In the genomic region with DNA sequence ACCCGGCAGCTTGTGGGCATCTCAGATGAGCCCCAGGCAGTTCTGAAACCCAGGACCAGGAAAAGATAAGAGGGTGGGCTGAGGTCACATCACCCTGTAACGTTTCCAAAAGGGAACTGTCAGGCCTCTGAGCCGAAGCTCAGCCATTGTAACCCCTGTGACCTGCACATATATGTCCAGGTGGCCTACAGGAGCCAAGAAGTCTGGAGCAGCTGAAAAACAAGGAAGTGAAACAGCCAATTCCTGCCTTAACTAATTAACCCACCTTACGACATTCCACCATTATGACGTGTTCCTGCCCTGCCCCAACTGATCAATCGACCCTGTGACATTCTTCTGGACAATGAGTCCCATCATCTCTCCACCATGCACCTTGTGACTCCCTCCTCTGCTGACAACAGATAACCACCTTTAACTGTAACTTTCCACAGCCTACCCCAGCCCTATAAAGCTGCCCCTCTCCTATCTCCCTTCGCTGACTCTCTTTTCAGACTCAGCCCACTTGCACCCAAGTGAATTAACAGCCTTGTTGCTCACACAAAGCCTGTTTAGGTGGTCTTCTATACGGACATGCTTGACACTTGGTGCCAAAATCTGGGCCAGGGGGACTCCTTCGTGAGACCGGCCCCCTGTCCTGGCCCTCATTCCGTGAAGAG, we compare ENCODE assay signal across 2 cellular contexts.
TF ChIP-seq lines count a peak whose summit lies in the region.
"Not testable (repeated sequence)": the region's sequence is repeated elsewhere in the genome, so short reads cannot be mapped to it uniquely, and the experiment has no call there.

No MANE protein-coding gene starts in this region.

TF ChIP-seq in K562, 482 proteins besides CTCF, POLR2A, EP300 and RAD21 (continues in another document):
- TF ChIP-seq ZNF165 (CRISPR knock-in tag; IDR thresholded peaks at IDR 0.05; ENCODE audit: borderline replicate concordance) (peak; percentile 84; the same call in 1 of the 2 replicates), NR4A1 (tag; IDR thresholded peaks at IDR 0.05) (peak; percentile 95), POLR2H (tag; IDR thresholded peaks at IDR 0.05; ENCODE audit: low read depth) (peak; percentile 75; the same call in 1 of the 2 replicates), RHOXF2B (CRISPR knock-in tag; conservative IDR thresholded peaks at IDR 0.05) (0 out of 2 replicates have a peak, but pooled peaks have one; percentile 15), SIN3A (IDR thresholded peaks at IDR 0.05; ENCODE audit: borderline replicate concordance in 2 of 2, control insufficient read depth in 1 of 2, low read depth in 2 of 2, low read length in 2 of 2) (0 out of 4 replicates have a peak, but pooled peaks of 1 of the 2 experiments have one; percentile 44), YY1 (IDR thresholded peaks at IDR 0.05; ENCODE audit: borderline replicate concordance in 1 of 3, control insufficient read depth in 1 of 3, extremely low read depth in 1 of 3, insufficient read depth in 3 of 3, insufficient read length in 1 of 3, insufficient replicate concordance in 2 of 3, low read depth in 1 of 3, low read length in 2 of 3) (peak in 1 of 3 experiments; percentile 39), POLR2B (IDR thresholded peaks at IDR 0.05; ENCODE audit: low read depth, partially characterized antibody) (peak; percentile 90), PBX2 (tag; conservative IDR thresholded peaks at IDR 0.05; ENCODE audit: low read depth) (0 out of 2 replicates have a peak, but pooled peaks have one; percentile 15), FOSL1 (tag; conservative IDR thresholded peaks at IDR 0.05) (peak; percentile 77), CC2D1A (IDR thresholded peaks at IDR 0.05) (peak; percentile 59; the same call in 1 of the 2 replicates), POLR2AphosphoS5 (IDR thresholded peaks at IDR 0.05; ENCODE audit: control insufficient read depth, insufficient read depth, low read depth, low read length) (peak; percentile 71), CXXC5 (CRISPR knock-in tag; IDR thresholded peaks at IDR 0.05) (peak; percentile 68), TAF9B (IDR thresholded peaks at IDR 0.05; ENCODE audit: partially characterized antibody) (peak; percentile 54), ZNF584 (CRISPR knock-in tag; IDR thresholded peaks at IDR 0.05; ENCODE audit: low read depth) (peak; percentile 57; the same call in 1 of the 2 replicates), JUND (IDR thresholded peaks at IDR 0.05; ENCODE audit: borderline replicate concordance, low read depth, low read length) (peak; percentile 67; the same call in 1 of the 2 replicates), JUND (tag; IDR thresholded peaks at IDR 0.05; ENCODE audit: borderline replicate concordance, low read depth, low read length) (peak; percentile 76; the same call in 1 of the 3 replicates), RAD51 (IDR thresholded peaks at IDR 0.05; ENCODE audit: borderline replicate concordance, low read depth) (0 out of 2 replicates have a peak, but pooled peaks have one; percentile 19)
- not testable (repeated sequence) for TF ChIP-seq NR4A1 (CRISPR knock-in tag; IDR thresholded peaks at IDR 0.05); PBX2 (CRISPR knock-in tag; IDR thresholded peaks at IDR 0.05; ENCODE audit: low read depth)
- TF ChIP-seq, protein P1, sequence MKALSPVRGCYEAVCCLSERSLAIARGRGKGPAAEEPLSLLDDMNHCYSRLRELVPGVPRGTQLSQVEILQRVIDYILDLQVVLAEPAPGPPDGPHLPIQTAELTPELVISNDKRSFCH (CRISPR knock-in tag; IDR thresholded peaks at IDR 0.05) = 0 out of 2 replicates have a peak, but pooled peaks have one; percentile 62
- TF ChIP-seq, protein P1 (tag; IDR thresholded peaks at IDR 0.05) = peak; percentile 94
- TF ChIP-seq, protein P2, sequence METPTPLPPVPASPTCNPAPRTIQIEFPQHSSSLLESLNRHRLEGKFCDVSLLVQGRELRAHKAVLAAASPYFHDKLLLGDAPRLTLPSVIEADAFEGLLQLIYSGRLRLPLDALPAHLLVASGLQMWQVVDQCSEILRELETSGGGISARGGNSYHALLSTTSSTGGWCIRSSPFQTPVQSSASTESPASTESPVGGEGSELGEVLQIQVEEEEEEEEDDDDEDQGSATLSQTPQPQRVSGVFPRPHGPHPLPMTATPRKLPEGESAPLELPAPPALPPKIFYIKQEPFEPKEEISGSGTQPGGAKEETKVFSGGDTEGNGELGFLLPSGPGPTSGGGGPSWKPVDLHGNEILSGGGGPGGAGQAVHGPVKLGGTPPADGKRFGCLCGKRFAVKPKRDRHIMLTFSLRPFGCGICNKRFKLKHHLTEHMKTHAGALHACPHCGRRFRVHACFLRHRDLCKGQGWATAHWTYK (CRISPR knock-in tag; IDR thresholded peaks at IDR 0.05) = peak; percentile 91
- TF ChIP-seq, protein P3, sequence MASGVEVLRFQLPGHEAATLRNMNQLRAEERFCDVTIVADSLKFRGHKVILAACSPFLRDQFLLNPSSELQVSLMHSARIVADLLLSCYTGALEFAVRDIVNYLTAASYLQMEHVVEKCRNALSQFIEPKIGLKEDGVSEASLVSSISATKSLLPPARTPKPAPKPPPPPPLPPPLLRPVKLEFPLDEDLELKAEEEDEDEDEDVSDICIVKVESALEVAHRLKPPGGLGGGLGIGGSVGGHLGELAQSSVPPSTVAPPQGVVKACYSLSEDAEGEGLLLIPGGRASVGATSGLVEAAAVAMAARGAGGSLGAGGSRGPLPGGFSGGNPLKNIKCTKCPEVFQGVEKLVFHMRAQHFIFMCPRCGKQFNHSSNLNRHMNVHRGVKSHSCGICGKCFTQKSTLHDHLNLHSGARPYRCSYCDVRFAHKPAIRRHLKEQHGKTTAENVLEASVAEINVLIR (CRISPR knock-in tag; IDR thresholded peaks at IDR 0.05) = peak; percentile 57; the same call in 1 of the 2 replicates
- TF ChIP-seq, protein P4, sequence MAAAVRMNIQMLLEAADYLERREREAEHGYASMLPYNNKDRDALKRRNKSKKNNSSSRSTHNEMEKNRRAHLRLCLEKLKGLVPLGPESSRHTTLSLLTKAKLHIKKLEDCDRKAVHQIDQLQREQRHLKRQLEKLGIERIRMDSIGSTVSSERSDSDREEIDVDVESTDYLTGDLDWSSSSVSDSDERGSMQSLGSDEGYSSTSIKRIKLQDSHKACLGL (CRISPR knock-in tag; IDR thresholded peaks at IDR 0.05; ENCODE audit: borderline replicate concordance, poor library complexity, severe bottlenecking) = peak; percentile 42

TF ChIP-seq in HepG2, 621 proteins besides CTCF, POLR2A, EP300 and RAD21:
- TF ChIP-seq CREB1 (IDR thresholded peaks at IDR 0.05) (peak; percentile 77), CREB1 (CRISPR knock-in tag; IDR thresholded peaks at IDR 0.05) (peak; percentile 61)
